Comparison of ENCODE assay signal across 15 cellular contexts in genomic region chr12:62757048-62757447, GRCh38.
DNase-seq lines count a peak whose midpoint lies in the region; ATAC-seq, FAIRE-seq and TF ChIP-seq lines count a peak whose summit lies in the region.
"Had no signal": no experiment of that assay in that cellular context is flagged by ENCODE, and none has a peak within 500 bp of the region (broad histone marks: within the 10 kb centered on the region; RNA-seq: fewer than 3 reads in every experiment).

No MANE protein-coding gene starts in this region.

- dilution Hi-C loops in IMR-90 (cut with HindIII; ENCODE audit: low sequenced_read_pairs, unreplicated experiment), result no loop called here

- TF ChIP-seq CTCF in A549 (IDR thresholded peaks at IDR 0.05) (no peak), IMR-90 (conservative IDR thresholded peaks at IDR 0.05; ENCODE audit: low read depth, low read length) (no peak)

- intact Hi-C loops in IMR-90 (cut with micrococcal nuclease), result no loop called here

- H3K27me3 ChIP-seq in IMR-90 (ENCODE audit: control insufficient read depth, insufficient read depth, low read length), result peaks cover 24% of the 10 kb centered on the region

- H3K9me1 ChIP-seq in IMR-90 (ENCODE audit: insufficient read depth, low read length), result peaks cover 12% of the 10 kb centered on the region

- no peak overlapping the region for H3K4me2 ChIP-seq in A549
- H3K4me2 ChIP-seq in IMR-90 (ENCODE audit: low read depth, low read length), result no peak overlapping the region

- H3K36me3 ChIP-seq in IMR-90 (ENCODE audit: control insufficient read depth, insufficient read depth, low read length), result no peaks in the 10 kb centered on the region

- H4K5ac ChIP-seq in IMR-90 (ENCODE audit: low read depth, low read length), result no peak overlapping the region

- no peak overlapping the region for H3K56ac ChIP-seq in IMR-90 (ENCODE audit: extremely low read depth, insufficient read depth, low read length)

- peak overlapping the region; percentile 65; the same call in 1 of the 2 replicates for H2AK5ac ChIP-seq in IMR-90 (ENCODE audit: low read depth, low read length)

- FAIRE-seq in A549 (lab: Jason Lieb, UNC), result no peak
- FAIRE-seq: A204.1, H1, HepG2 had no signal

- no peak for TF ChIP-seq POLR2A in A549 (IDR thresholded peaks at IDR 0.05; ENCODE audit: low read length)
- TF ChIP-seq POLR2A in IMR-90 (IDR thresholded peaks at IDR 0.05; ENCODE audit: low read depth, low read length), result no peak

- TF ChIP-seq RAD21 in A549 (conservative IDR thresholded peaks at IDR 0.05 in 1 of 2, IDR thresholded peaks at IDR 0.05 in 1 of 2), result no peak
- no peak for TF ChIP-seq RAD21 in IMR-90 (IDR thresholded peaks at IDR 0.05; ENCODE audit: low read length)

- H3K79me1 ChIP-seq in IMR-90 (ENCODE audit: low read depth in 1 of 2, low read length in 2 of 2), result no peaks in the 10 kb centered on the region

- H3K14ac ChIP-seq in IMR-90 (replicated peaks; ENCODE audit: low read depth, low read length), result no peak overlapping the region

- in situ Hi-C loops in IMR-90 (cut with MboI; ENCODE audit: low sequenced_read_pairs), result no loop called here

- ATAC-seq in A549 (no peak), IMR-90 (ENCODE audit: low read depth) (no peak)
- ATAC-seq: HepG2 had no signal

- no peak overlapping the region for H4K8ac ChIP-seq in IMR-90 (ENCODE audit: low read depth in 2 of 2, low read length in 2 of 2)

- peak overlapping the region; percentile 45; the same call in 1 of the 2 replicates for H3K4ac ChIP-seq in IMR-90 (ENCODE audit: low read depth, low read length)

- peak overlapping the region; percentile 87 to 93; a peak in 4 of 6 replicates for H3K27ac ChIP-seq in A549
- no peak overlapping the region for H3K27ac ChIP-seq in IMR-90 (ENCODE audit: insufficient read depth, low read length)
- H3K27ac ChIP-seq: C4-2B had no signal

- no peak overlapping the region for H2BK5ac ChIP-seq in IMR-90 (ENCODE audit: low read depth, low read length, poor library complexity, severe bottlenecking)

- no peak overlapping the region for H2BK120ac ChIP-seq in IMR-90 (ENCODE audit: low read depth, low read length)

- POLR2A ChIA-PET in A549 (lab: Yijun Ruan, JAX), result no interaction called here
- POLR2A ChIA-PET in IMR-90 (lab: Charles Lee; ENCODE audit: unreplicated experiment), result no interaction called here

- no peak overlapping the region for H4K91ac ChIP-seq in IMR-90 (ENCODE audit: insufficient read depth, low read depth, low read length)

- TF ChIP-seq EP300 in A549 (IDR thresholded peaks at IDR 0.05), result no peak

- H3K18ac ChIP-seq in IMR-90 (ENCODE audit: low read depth, low read length), result no peak overlapping the region

- no peak overlapping the region for H3K9ac ChIP-seq in IMR-90 (ENCODE audit: low read depth, low read length)

- H2BK20ac ChIP-seq in IMR-90 (ENCODE audit: low read depth, low read length), result no peak overlapping the region

- H3K4me3 ChIP-seq in A549 (no peak overlapping the region), IMR-90 (ENCODE audit: insufficient read depth, low read depth, low read length) (no peak overlapping the region)

- DNase-seq in A549 (ENCODE audit: low read depth in 1 of 2, low spot score in 1 of 2) (no peak), IMR-90 (no peak), dermis blood vessel endothelial cell (peak; percentile 16), lung microvascular endothelial cell (ENCODE audit: low read depth in 2 of 2) (peak; percentile 40 to 54), germinal center (ENCODE audit: low spot score) (no peak), mesenteric fat pad (ENCODE audit: low spot score) (no peak), COLO829 (ENCODE audit: low spot score) (no peak)
- DNase-seq: AML-193; CD4-positive, alpha-beta T cell; GF-D8; H9 had no signal

- H3K23ac ChIP-seq in IMR-90 (ENCODE audit: low read depth, low read length), result peak overlapping the region; percentile 8; the same call in 1 of the 2 replicates

- CTCF ChIA-PET in A549 (lab: Yijun Ruan, JAX) (interaction anchor here (1.2 to 2.7 kb wide), 3 partner anchors 20 to 175 kb away, joined by 3 to 11 read pairs (median 5); no protein-coding TSS in a partner anchor), IMR-90 (lab: Yijun Ruan, JAX) (interaction anchor here (0.6 kb wide), 1 partner anchor 22 kb away, joined by 3 read pairs; no protein-coding TSS in a partner anchor)

- H3K9me3 ChIP-seq in A549 (no peaks in the 10 kb centered on the region), IMR-90 (ENCODE audit: control insufficient read depth, insufficient read depth, low read length) (no peaks in the 10 kb centered on the region)

- no peak overlapping the region for H2AFZ ChIP-seq in IMR-90 (replicated peaks; ENCODE audit: low read length, poor library complexity)

- H3K4me1 ChIP-seq in A549, result peaks cover 59% of the 10 kb centered on the region
- H3K4me1 ChIP-seq in IMR-90 (ENCODE audit: control insufficient read depth, insufficient read depth, low read length), result peaks cover 8% of the 10 kb centered on the region

- peak overlapping the region; percentile 22 for H2AK9ac ChIP-seq in IMR-90 (replicated peaks; ENCODE audit: low read depth, low read length, poor library complexity)

- 87% methylated on average over 2 of the region's 2 CpGs for WGBS in A549 (ENCODE audit: missing lambda C conversion rate)
- WGBS in IMR-90 (ENCODE audit: extremely low coverage in 2 of 2, insufficient read length in 1 of 2), 2 experiments, result no CpG with 5 or more reads among the region's 2 CpGs

- BruUV-seq in IMR-90 (replicated peaks; lab: Mats Ljungman, UMichigan), result no TSS peak

- H4K20me1 ChIP-seq in IMR-90 (ENCODE audit: insufficient read depth, low read length), result peaks cover 3% of the 10 kb centered on the region; the same call in 1 of the 2 replicates

- peak overlapping the region; percentile 6; the same call in 1 of the 3 replicates for H2BK15ac ChIP-seq in IMR-90 (ENCODE audit: low read depth, low read length)

TF ChIP-seq in A549, 52 proteins besides CTCF, POLR2A, EP300 and RAD21:
- TF ChIP-seq RCOR1 (IDR thresholded peaks at IDR 0.05; ENCODE audit: low read depth, low read length) (no peak), ZFP36 (IDR thresholded peaks at IDR 0.05; ENCODE audit: borderline replicate concordance, partially characterized antibody) (no peak)
TF ChIP-seq in A549: peak in this region for 0.

TF ChIP-seq in IMR-90, 13 proteins besides CTCF, POLR2A, EP300 and RAD21:
- TF ChIP-seq MXI1 (IDR thresholded peaks at IDR 0.05; ENCODE audit: borderline replicate concordance, low read depth, low read length) (no peak), BHLHE40 (IDR thresholded peaks at IDR 0.05; ENCODE audit: low read depth, low read length) (no peak), MAFK (IDR thresholded peaks at IDR 0.05; ENCODE audit: low read depth, low read length) (no peak), RFX5 (IDR thresholded peaks at IDR 0.05; ENCODE audit: low read depth, low read length) (no peak), FOS (IDR thresholded peaks at IDR 0.05; ENCODE audit: low read depth, low read length) (no peak), NFE2L2 (IDR thresholded peaks at IDR 0.05; ENCODE audit: low read depth, low read length) (no peak), CHD1 (IDR thresholded peaks at IDR 0.05; ENCODE audit: low read depth, low read length) (no peak), RCOR1 (IDR thresholded peaks at IDR 0.05; ENCODE audit: insufficient replicate concordance, low read length) (no peak), ELK1 (IDR thresholded peaks at IDR 0.05; ENCODE audit: borderline replicate concordance, low read depth, low read length) (no peak), USF2 (IDR thresholded peaks at IDR 0.05; ENCODE audit: low read depth, low read length) (no peak), SMC3 (IDR thresholded peaks at IDR 0.05; ENCODE audit: low read depth, low read length) (no peak)

Comparison
In these comparisons a context has a peak if more than half of its experiments do, and no peak if none do; other contexts are left out.
1. DNase-seq: peak in dermis blood vessel endothelial cell (single experiment) and lung microvascular endothelial cell (2 of 2); none in A549 (0 of 2), IMR-90 (single experiment), germinal center (single experiment), mesenteric fat pad (single experiment) and COLO829 (single experiment).